In the genomic region with DNA sequence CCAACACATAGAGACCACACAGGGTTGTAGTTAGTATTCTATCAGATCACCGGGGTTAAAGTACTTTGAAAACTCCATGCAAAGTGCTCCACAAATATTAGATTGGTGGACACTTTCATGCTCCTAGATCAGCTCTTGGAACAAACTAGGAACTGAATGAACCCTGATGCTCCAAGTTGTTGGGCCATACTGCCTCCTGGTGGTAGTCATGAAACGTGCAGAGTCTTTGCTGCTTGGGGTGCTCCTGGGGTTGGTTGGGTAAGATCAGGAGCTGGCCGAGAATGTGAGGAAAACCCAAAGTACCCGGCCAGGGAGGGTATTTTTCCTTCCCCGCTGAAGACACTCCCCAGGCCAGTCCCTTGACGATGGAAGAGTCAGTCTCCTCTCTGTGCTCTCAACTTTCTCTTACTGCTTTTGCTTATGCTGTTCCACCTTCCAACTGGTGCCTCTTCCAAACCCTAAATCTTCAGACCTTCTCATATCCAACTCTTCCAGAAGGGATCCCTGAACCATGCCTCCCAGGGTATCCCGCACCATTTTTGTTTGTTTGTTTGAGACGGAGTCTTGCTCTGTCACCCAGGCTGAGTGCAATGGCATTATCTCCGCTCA, we compare ENCODE assay signal across 1 cellular context.
TF ChIP-seq lines count a peak whose summit lies in the region.

No MANE protein-coding gene starts in this region.

TF ChIP-seq in HepG2, 621 proteins besides CTCF, POLR2A, EP300 and RAD21 (continued from another document):
- TF ChIP-seq, protein P1, sequence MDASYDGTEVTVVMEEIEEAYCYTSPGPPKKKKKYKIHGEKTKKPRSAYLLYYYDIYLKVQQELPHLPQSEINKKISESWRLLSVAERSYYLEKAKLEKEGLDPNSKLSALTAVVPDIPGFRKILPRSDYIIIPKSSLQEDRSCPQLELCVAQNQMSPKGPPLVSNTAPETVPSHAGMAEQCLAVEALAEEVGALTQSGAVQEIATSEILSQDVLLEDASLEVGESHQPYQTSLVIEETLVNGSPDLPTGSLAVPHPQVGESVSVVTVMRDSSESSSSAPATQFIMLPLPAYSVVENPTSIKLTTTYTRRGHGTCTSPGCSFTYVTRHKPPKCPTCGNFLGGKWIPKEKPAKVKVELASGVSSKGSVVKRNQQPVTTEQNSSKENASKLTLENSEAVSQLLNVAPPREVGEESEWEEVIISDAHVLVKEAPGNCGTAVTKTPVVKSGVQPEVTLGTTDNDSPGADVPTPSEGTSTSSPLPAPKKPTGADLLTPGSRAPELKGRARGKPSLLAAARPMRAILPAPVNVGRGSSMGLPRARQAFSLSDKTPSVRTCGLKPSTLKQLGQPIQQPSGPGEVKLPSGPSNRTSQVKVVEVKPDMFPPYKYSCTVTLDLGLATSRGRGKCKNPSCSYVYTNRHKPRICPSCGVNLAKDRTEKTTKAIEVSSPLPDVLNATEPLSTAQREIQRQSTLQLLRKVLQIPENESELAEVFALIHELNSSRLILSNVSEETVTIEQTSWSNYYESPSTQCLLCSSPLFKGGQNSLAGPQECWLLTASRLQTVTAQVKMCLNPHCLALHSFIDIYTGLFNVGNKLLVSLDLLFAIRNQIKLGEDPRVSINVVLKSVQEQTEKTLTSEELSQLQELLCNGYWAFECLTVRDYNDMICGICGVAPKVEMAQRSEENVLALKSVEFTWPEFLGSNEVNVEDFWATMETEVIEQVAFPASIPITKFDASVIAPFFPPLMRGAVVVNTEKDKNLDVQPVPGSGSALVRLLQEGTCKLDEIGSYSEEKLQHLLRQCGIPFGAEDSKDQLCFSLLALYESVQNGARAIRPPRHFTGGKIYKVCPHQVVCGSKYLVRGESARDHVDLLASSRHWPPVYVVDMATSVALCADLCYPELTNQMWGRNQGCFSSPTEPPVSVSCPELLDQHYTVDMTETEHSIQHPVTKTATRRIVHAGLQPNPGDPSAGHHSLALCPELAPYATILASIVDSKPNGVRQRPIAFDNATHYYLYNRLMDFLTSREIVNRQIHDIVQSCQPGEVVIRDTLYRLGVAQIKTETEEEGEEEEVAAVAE (CRISPR knock-in tag; IDR thresholded peaks at IDR 0.05; ENCODE audit: borderline replicate concordance), result 0 out of 2 replicates have a peak, but pooled peaks have one; percentile 18
- TF ChIP-seq ZBTB26 (CRISPR knock-in tag; IDR thresholded peaks at IDR 0.05; ENCODE audit: borderline replicate concordance), result no peak
- TF ChIP-seq NFKBIZ (CRISPR knock-in tag; IDR thresholded peaks at IDR 0.05), result peak; percentile 59; the same call in 1 of the 2 replicates
- TF ChIP-seq CHCHD3 (CRISPR knock-in tag; IDR thresholded peaks at IDR 0.05), result no peak
- TF ChIP-seq RFX3 (CRISPR knock-in tag; IDR thresholded peaks at IDR 0.05), result no peak
- TF ChIP-seq ZNF614 (CRISPR knock-in tag; IDR thresholded peaks at IDR 0.05; ENCODE audit: borderline replicate concordance), result no peak
- TF ChIP-seq ZBTB33 (CRISPR knock-in tag; IDR thresholded peaks at IDR 0.05), result peak; percentile 6
- no peak for TF ChIP-seq PLSCR1 (CRISPR knock-in tag; IDR thresholded peaks at IDR 0.05; ENCODE audit: borderline replicate concordance)
- peak; percentile 33; the same call in 1 of the 2 replicates for TF ChIP-seq MAX (IDR thresholded peaks at IDR 0.05)
- TF ChIP-seq SMC3 (IDR thresholded peaks at IDR 0.05; ENCODE audit: low read length), result peak; percentile 97
- TF ChIP-seq MXI1 (IDR thresholded peaks at IDR 0.05; ENCODE audit: borderline replicate concordance, low read depth, low read length), result no peak
- TF ChIP-seq ZNF138 (CRISPR knock-in tag; IDR thresholded peaks at IDR 0.05; ENCODE audit: low read depth), result no peak
- TF ChIP-seq ZNF501 (CRISPR knock-in tag; IDR thresholded peaks at IDR 0.05), result no peak
TF ChIP-seq in HepG2: peak in this region for 27.
